ENCODE assay signal across 17 cellular contexts in genomic region chr1:40785446-40785845, GRCh38. TPM values are rescaled to one million over a fixed set of nuclear protein-coding genes. Genes with fewer than 3 reads are reported as not detected.
A peak's percentile ranks its signal among the peaks of the same experiment; 100 is the strongest.
DNase-seq lines count a peak whose midpoint lies in the region; ATAC-seq and TF ChIP-seq lines count a peak whose summit lies in the region.
"Had no signal": no experiment of that assay in that cellular context is flagged by ENCODE, and none has a peak within 500 bp of the region (broad histone marks: within the 10 kb centered on the region; RNA-seq: fewer than 3 reads in every experiment).

No MANE protein-coding gene starts in this region.

- H3K4me1 Mint-ChIP-seq in activated naive CD8-positive, alpha-beta T cell (ENCODE audit: low read depth), result peaks cover 9% of the 10 kb centered on the region
- peaks cover 9% of the 10 kb centered on the region for H3K4me1 Mint-ChIP-seq in activated naive CD8-positive, alpha-beta T cell treated with anti-CD3 and anti-CD28 coated beads for 36 hours
- H3K4me1 Mint-ChIP-seq in naive B cell, result peaks cover 16 to 26% (median 19%) of the 10 kb centered on the region in 3 donors
- H3K4me1 Mint-ChIP-seq in osteocyte (ENCODE audit: unreplicated experiment), result peaks cover 19% of the 10 kb centered on the region

- H3K27me3 ChIP-seq in stomach smooth muscle (ENCODE audit: control insufficient read depth in 1 of 2, insufficient read depth in 2 of 2, low read length in 2 of 2), result no peaks in the 10 kb centered on the region

- H3K27ac ChIP-seq in stomach smooth muscle (ENCODE audit: low read length), result peak overlapping the region; percentile 81
- H3K27ac ChIP-seq: KMS-11, parathyroid adenoma had no signal

- peaks cover 6% of the 10 kb centered on the region for H3K27me3 Mint-ChIP-seq in activated naive CD8-positive, alpha-beta T cell
- peaks cover 30% of the 10 kb centered on the region for H3K27me3 Mint-ChIP-seq in activated naive CD8-positive, alpha-beta T cell treated with anti-CD3 and anti-CD28 coated beads for 36 hours
- peaks cover 19 to 67% (median 58%) of the 10 kb centered on the region in 3 donors for H3K27me3 Mint-ChIP-seq in naive B cell
- no peaks in the 10 kb centered on the region for H3K27me3 Mint-ChIP-seq in osteocyte (ENCODE audit: unreplicated experiment)

- ATAC-seq in naive B cell (ENCODE audit: low read depth in 2 of 2) (no peak), HG03139 (IDR thresholded peaks at IDR 0.05; ENCODE audit: unreplicated experiment) (no peak)
- ATAC-seq: activated T-cell treated with anti-CD3 and anti-CD28 coated beads, Interleukin-2, amount 50 U/mL, for 72 hours; Panc1 had no signal

- peak overlapping the region in 1 of 2 donors; percentile 74 for H3K4me3 ChIP-seq in stomach smooth muscle (ENCODE audit: low read length in 2 of 2)

- no peaks in the 10 kb centered on the region for H3K36me3 Mint-ChIP-seq in activated naive CD8-positive, alpha-beta T cell
- no peaks in the 10 kb centered on the region for H3K36me3 Mint-ChIP-seq in activated naive CD8-positive, alpha-beta T cell treated with anti-CD3 and anti-CD28 coated beads for 36 hours
- H3K36me3 Mint-ChIP-seq in naive B cell (no peaks in the 10 kb centered on the region), osteocyte (ENCODE audit: unreplicated experiment) (no peaks in the 10 kb centered on the region)
- H3K36me3 Mint-ChIP-seq: activated CD4-positive, alpha-beta memory T cell treated with anti-CD3 and anti-CD28 coated beads for 36 hours had no signal

- no peak for DNase-seq in activated naive CD8-positive, alpha-beta T cell treated with anti-CD3 and anti-CD28 coated beads for 36 hours
- peak; percentile 45 for DNase-seq in cerebellar cortex (ENCODE audit: low spot score)
- DNase-seq in naive B cell, result no peak
- no peak for DNase-seq in DMS153 treated with DMSO at 0.1 percent for 48 hours (lab: John Stamatoyannopoulos, UW; ENCODE audit: unreplicated experiment)
- no peak for DNase-seq in osteocyte (ENCODE audit: extremely low spot score, unreplicated experiment)
- DNase-seq: activated CD4-positive, alpha-beta memory T cell treated with anti-CD3 and anti-CD28 coated beads for 36 hours; activated T-cell treated with anti-CD3 and anti-CD28 coated beads, Interleukin-2, amount 50 U/mL, for 72 hours; heart right ventricle; mammary epithelial cell; NCI-H774 had no signal

- H3K4me3 Mint-ChIP-seq in activated naive CD8-positive, alpha-beta T cell, result peak overlapping the region; percentile 30
- H3K4me3 Mint-ChIP-seq in activated naive CD8-positive, alpha-beta T cell treated with anti-CD3 and anti-CD28 coated beads for 36 hours, result no peak overlapping the region
- peak overlapping the region in 5 of 8 donors; percentile 42 to 77 (median 67) for H3K4me3 Mint-ChIP-seq in naive B cell
- H3K4me3 Mint-ChIP-seq in osteocyte (ENCODE audit: unreplicated experiment), result no peak overlapping the region
- H3K4me3 Mint-ChIP-seq: activated CD4-positive, alpha-beta memory T cell treated with anti-CD3 and anti-CD28 coated beads for 36 hours had no signal

- no peaks in the 10 kb centered on the region for H3K9me3 Mint-ChIP-seq in activated naive CD8-positive, alpha-beta T cell (ENCODE audit: low read depth)
- H3K9me3 Mint-ChIP-seq in activated naive CD8-positive, alpha-beta T cell treated with anti-CD3 and anti-CD28 coated beads for 36 hours, result no peaks in the 10 kb centered on the region
- H3K9me3 Mint-ChIP-seq in naive B cell (no peaks in the 10 kb centered on the region), osteocyte (ENCODE audit: unreplicated experiment) (no peaks in the 10 kb centered on the region)
- H3K9me3 Mint-ChIP-seq: activated CD4-positive, alpha-beta memory T cell treated with anti-CD3 and anti-CD28 coated beads for 36 hours; activated T-cell treated with anti-CD3 and anti-CD28 coated beads, Interleukin-2, amount 50 U/mL, for 72 hours; dendritic cell treated with granulocyte-macrophage colony-stimulating factor and Interleukin-4, amounts not matched to agents 40 ng/mL and 50 ng/mL, for 4 days had no signal

- H3K4me1 ChIP-seq in stomach smooth muscle (ENCODE audit: control insufficient read depth, insufficient read depth, low read length), result peaks cover 74% of the 10 kb centered on the region

- no peak for TF ChIP-seq CTCF in osteocyte (IDR thresholded peaks at IDR 0.05)

- H3K9me3 ChIP-seq in stomach smooth muscle (ENCODE audit: control insufficient read depth in 2 of 2, low read length in 2 of 2), result no peaks in the 10 kb centered on the region
- H3K9me3 ChIP-seq: heart right ventricle had no signal

- H3K27ac Mint-ChIP-seq in activated naive CD8-positive, alpha-beta T cell, result no peak overlapping the region
- no peak overlapping the region for H3K27ac Mint-ChIP-seq in activated naive CD8-positive, alpha-beta T cell treated with anti-CD3 and anti-CD28 coated beads for 36 hours
- H3K27ac Mint-ChIP-seq in naive B cell, result no peak overlapping the region
- H3K27ac Mint-ChIP-seq in osteocyte (ENCODE audit: unreplicated experiment), result no peak overlapping the region
- H3K27ac Mint-ChIP-seq: activated CD4-positive, alpha-beta memory T cell treated with anti-CD3 and anti-CD28 coated beads for 36 hours; activated T-cell treated with anti-CD3 and anti-CD28 coated beads, Interleukin-2, amount 50 U/mL, for 72 hours; dendritic cell treated with granulocyte-macrophage colony-stimulating factor and Interleukin-4, amounts not matched to agents 40 ng/mL and 50 ng/mL, for 4 days had no signal

- no peaks in the 10 kb centered on the region for H3K36me3 ChIP-seq in stomach smooth muscle (ENCODE audit: control insufficient read depth in 2 of 2, insufficient read depth in 2 of 2, low read length in 2 of 2)
- H3K36me3 ChIP-seq: heart right ventricle had no signal

- peak overlapping the region; percentile 64 to 80 for H3K9ac ChIP-seq in stomach smooth muscle (ENCODE audit: low read length in 2 of 2)
- H3K9ac ChIP-seq: KMS-11, parathyroid adenoma had no signal

RNA-seq across cellular contexts. Expression of gene KCNQ4, which starts 1.9 kb away (rescaled TPM):
- total RNA-seq in activated naive CD8-positive, alpha-beta T cell treated with anti-CD3 and anti-CD28 coated beads for 36 hours, result under 1 TPM; 0.64 to 0.82 TPM
- under 1 TPM in 1 of 6 donors, not detected in 5; 0.11 TPM for polyA plus RNA-seq in naive B cell (ENCODE audit: low read depth in 6 of 6)
- total RNA-seq in osteocyte, result 0.51 and 0.63 TPM in 2 replicates
- total RNA-seq: mammary epithelial cell had no signal

Comparison
In these comparisons a context has a peak if more than half of its experiments do, and no peak if none do; other contexts are left out.
1. H3K4me3 Mint-ChIP-seq: peak in activated naive CD8-positive, alpha-beta T cell (single experiment) and naive B cell (5 of 8); none in activated naive CD8-positive, alpha-beta T cell treated with anti-CD3 and anti-CD28 coated beads for 36 hours (single experiment) and osteocyte (single experiment).